In genomic region chr2:39494784-39495251, GRCh38 we compare ENCODE assay signal across 8 cellular contexts.
DNase-seq lines count a peak whose midpoint lies in the region; ATAC-seq, FAIRE-seq and TF ChIP-seq lines count a peak whose summit lies in the region.

No MANE protein-coding gene starts in this region.

- H3K4me3 Mint-ChIP-seq in stimulated activated naive B cell treated with anti-CD40 and anti-IgM and Interleukin-4, amounts not matched to agents 10 μg/mL and 1 μg/mL and 100 μg/mL, for 72 hours = no peak overlapping the region

- CTCF ChIA-PET in GM10248 (lab: Yijun Ruan, JAX) = interaction anchor here (1.2 to 1.4 kb wide), 2 partner anchors 9 to 343 kb away, joined by 3 read pairs; no protein-coding TSS in a partner anchor

- no peak overlapping the region for H3K4me3 ChIP-seq in fibroblast of mammary gland (ENCODE audit: control insufficient read depth, low read depth, low read length)

- no peaks in the 10 kb centered on the region for H3K27me3 Mint-ChIP-seq in stimulated activated naive B cell treated with anti-CD40 and anti-IgM and Interleukin-4, amounts not matched to agents 10 μg/mL and 1 μg/mL and 100 μg/mL, for 72 hours

- POLR2A ChIA-PET in GM10248 (lab: Yijun Ruan, JAX) = interaction anchor here (0.6 kb wide), 1 partner anchor 96 kb away, joined by 5 read pairs; no protein-coding TSS in a partner anchor

- ATAC-seq in GM21576 (IDR thresholded peaks at IDR 0.05; ENCODE audit: unreplicated experiment) (peak; percentile 46), HG02970 (IDR thresholded peaks at IDR 0.05; ENCODE audit: low FRiP score, unreplicated experiment) (no peak)
- ATAC-seq in stimulated activated naive B cell treated with anti-CD40 and anti-IgM and Interleukin-4, amounts not matched to agents 10 μg/mL and 1 μg/mL and 100 μg/mL, for 72 hours (replicated peaks) = peak; percentile 45 to 54

- H3K4me1 Mint-ChIP-seq in stimulated activated naive B cell treated with anti-CD40 and anti-IgM and Interleukin-4, amounts not matched to agents 10 μg/mL and 1 μg/mL and 100 μg/mL, for 72 hours = peaks cover 23 to 61% of the 10 kb centered on the region in 2 donors

- H3K9me3 Mint-ChIP-seq in stimulated activated naive B cell treated with anti-CD40 and anti-IgM and Interleukin-4, amounts not matched to agents 10 μg/mL and 1 μg/mL and 100 μg/mL, for 72 hours = peaks cover 3 to 4% of the 10 kb centered on the region in 2 donors

- peaks cover 2 to 12% of the 10 kb centered on the region in 2 donors for H3K36me3 Mint-ChIP-seq in stimulated activated naive B cell treated with anti-CD40 and anti-IgM and Interleukin-4, amounts not matched to agents 10 μg/mL and 1 μg/mL and 100 μg/mL, for 72 hours

- peak overlapping the region; percentile 21 for H3K27ac Mint-ChIP-seq in stimulated activated naive B cell treated with anti-CD40 and anti-IgM and Interleukin-4, amounts not matched to agents 10 μg/mL and 1 μg/mL and 100 μg/mL, for 72 hours

- peak; percentile 41 for DNase-seq in GM10248 (ENCODE audit: extremely low spot score)
- peak; percentile 90 for DNase-seq in HTR-8/SVneo (ENCODE audit: insufficient read length, low spot score)
- DNase-seq in fibroblast of mammary gland (ENCODE audit: low read depth) = peak; percentile 99
- peak; percentile 56 for DNase-seq in stimulated activated naive B cell treated with anti-CD40 and anti-IgM and Interleukin-4, amounts not matched to agents 10 μg/mL and 1 μg/mL and 100 μg/mL, for 72 hours
- DNase-seq in NCI-H2029 treated with DMSO at 0.1 percent for 48 hours (lab: John Stamatoyannopoulos, UW) = no peak
- no peak for DNase-seq in GM19238 (ENCODE audit: insufficient read length, low spot score)

- peak; percentile 94 for FAIRE-seq in HTR-8/SVneo (lab: Jason Lieb, UNC)

- TF ChIP-seq CTCF in GM10248 (IDR thresholded peaks at IDR 0.05; ENCODE audit: control extremely low read depth, extremely low read depth, low read depth, missing control alignments) (no peak), fibroblast of mammary gland (conservative IDR thresholded peaks at IDR 0.05; ENCODE audit: control insufficient read depth, insufficient read depth, low read depth, low read length) (no peak)

Comparison
In these comparisons a context has a peak if more than half of its experiments do, and no peak if none do; other contexts are left out.
1. DNase-seq: peak in GM10248 (single experiment), HTR-8/SVneo (single experiment), fibroblast of mammary gland (single experiment) and stimulated activated naive B cell treated with anti-CD40 and anti-IgM and Interleukin-4, amounts not matched to agents 10 μg/mL and 1 μg/mL and 100 μg/mL, for 72 hours (single experiment); none in NCI-H2029 treated with DMSO at 0.1 percent for 48 hours (single experiment) and GM19238 (single experiment).